In the genomic region with DNA sequence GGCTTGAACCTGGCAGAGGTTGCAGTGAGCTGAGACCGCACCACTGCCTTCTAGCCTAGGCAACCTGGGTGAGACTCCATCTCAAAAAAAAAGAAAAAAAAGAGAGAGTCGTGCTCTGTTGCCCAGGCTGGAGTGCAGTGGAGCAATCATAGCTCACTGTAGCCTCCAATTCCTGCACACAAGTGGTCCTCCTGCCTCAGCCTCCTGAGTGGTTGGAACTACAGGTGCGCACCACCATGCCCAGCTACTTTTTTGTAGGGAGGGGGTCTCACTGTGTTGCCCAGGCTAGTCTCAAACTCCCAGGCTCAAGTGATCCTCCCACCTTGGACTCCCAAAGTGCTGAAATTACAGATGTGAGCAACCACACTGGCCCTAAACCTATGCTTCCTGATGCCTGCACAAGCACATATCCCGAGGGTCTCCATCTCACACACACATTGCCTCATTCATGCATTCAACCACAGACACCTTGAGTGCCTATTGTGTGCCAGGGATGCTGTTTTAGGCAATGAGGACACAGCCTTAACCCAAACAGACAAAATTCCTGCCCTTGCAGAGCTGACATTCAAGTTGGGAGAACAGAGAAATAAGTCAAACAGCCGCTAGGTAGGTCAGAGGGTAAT, we compare ENCODE assay signal across 13 cellular contexts. TPM values are rescaled to one million over a fixed set of nuclear protein-coding genes. Genes with fewer than 3 reads are reported as not detected.
DNase-seq lines count a peak whose midpoint lies in the region; ATAC-seq and TF ChIP-seq lines count a peak whose summit lies in the region.
"Had no signal": no experiment of that assay in that cellular context is flagged by ENCODE, and none has a peak within 500 bp of the region (broad histone marks: within the 10 kb centered on the region; RNA-seq: fewer than 3 reads in every experiment).

No MANE protein-coding gene starts in this region.

- H3K27ac Mint-ChIP-seq in activated naive CD4-positive, alpha-beta T cell treated with anti-CD3 and anti-CD28 coated beads for 36 hours: peak overlapping the region; percentile 61
- H3K27ac Mint-ChIP-seq in activated T-helper 2 cell treated with anti-CD3 and anti-CD28 coated beads, Interferon-gamma antibody, Interleukin-2, Interleukin-4, amounts not matched to agents 10 μg/mL and 5 μg/mL and 100 μg/mL, durations not matched to agents 14 hours and 24 hours and 36 hours: peak overlapping the region; percentile 64
- peak overlapping the region; percentile 99 for H3K27ac Mint-ChIP-seq in stimulated activated memory B cell treated with anti-CD40 and anti-IgM and Interleukin-4, amounts not matched to agents 10 μg/mL and 1 μg/mL and 100 μg/mL, for 72 hours

- H3K27ac ChIP-seq in vagina: no peak overlapping the region
- H3K27ac ChIP-seq: WERI-Rb-1 had no signal

- no peaks in the 10 kb centered on the region for H3K9me3 ChIP-seq in vagina
- H3K9me3 ChIP-seq: transverse colon had no signal

- CTCF ChIA-PET in activated naive CD4-positive, alpha-beta T cell treated with anti-CD3 and anti-CD28 coated beads for 36 hours (lab: Charles Lee): interaction anchor here (0.5 to 2.1 kb wide), 7 partner anchors 8 to 240 kb away, joined by 3 to 11 read pairs (median 4); partner anchors contain the start of gene ICAM1

- intact Hi-C loops in activated naive CD4-positive, alpha-beta T cell treated with anti-CD3 and anti-CD28 coated beads for 36 hours (cut with micrococcal nuclease): loop anchor here (10.0 kb wide), 3 partner anchors 235 to 665 kb away; partner anchors contain the start of genes ICAM3, RAVER1 and ZNF266
- intact Hi-C loops in activated T-helper 2 cell treated with anti-CD3 and anti-CD28 coated beads, Interferon-gamma antibody, Interleukin-2, Interleukin-4, amounts not matched to agents 10 μg/mL and 5 μg/mL and 100 μg/mL, durations not matched to agents 14 hours and 24 hours and 36 hours (cut with micrococcal nuclease): no loop called here
- intact Hi-C loops in vagina (cut with DNase I): no loop called here

- H3K4me1 ChIP-seq in vagina: peaks cover 8% of the 10 kb centered on the region

- no peak for DNase-seq in activated naive CD4-positive, alpha-beta T cell treated with anti-CD3 and anti-CD28 coated beads for 36 hours
- no peak for DNase-seq in activated naive CD4-positive, alpha-beta T cell treated with anti-CD3 and anti-CD28 coated beads, Interleukin-2, amount 50 U/mL, for 16 hours
- no peak for DNase-seq in activated T-helper 2 cell treated with anti-CD3 and anti-CD28 coated beads, Interferon-gamma antibody, Interleukin-2, Interleukin-4, amounts not matched to agents 10 μg/mL and 5 μg/mL and 100 μg/mL, durations not matched to agents 14 hours and 24 hours and 36 hours (ENCODE audit: low spot score)
- no peak for DNase-seq in activated CD4-positive, CD25-positive, alpha-beta regulatory T cell treated with anti-CD3 and anti-CD28 coated beads, Interleukin-2, amount 50 U/mL, for 72 hours
- no peak for DNase-seq in vagina (ENCODE audit: extremely low spot score in 2 of 2)
- DNase-seq: hippocampal formation, Kasumi-1, NCI-H1694, transverse colon, WERI-Rb-1 had no signal

- no peak for TF ChIP-seq POLR2A in vagina (IDR thresholded peaks at IDR 0.05)

- no peaks in the 10 kb centered on the region for H3K27me3 ChIP-seq in vagina
- H3K27me3 ChIP-seq: transverse colon had no signal

- no peaks in the 10 kb centered on the region for H3K9me3 Mint-ChIP-seq in activated naive CD4-positive, alpha-beta T cell treated with anti-CD3 and anti-CD28 coated beads for 36 hours
- no peaks in the 10 kb centered on the region for H3K9me3 Mint-ChIP-seq in activated T-helper 2 cell treated with anti-CD3 and anti-CD28 coated beads, Interferon-gamma antibody, Interleukin-2, Interleukin-4, amounts not matched to agents 10 μg/mL and 5 μg/mL and 100 μg/mL, durations not matched to agents 14 hours and 24 hours and 36 hours
- no peaks in the 10 kb centered on the region for H3K9me3 Mint-ChIP-seq in stimulated activated memory B cell treated with anti-CD40 and anti-IgM and Interleukin-4, amounts not matched to agents 10 μg/mL and 1 μg/mL and 100 μg/mL, for 72 hours

- H3K27me3 Mint-ChIP-seq in activated naive CD4-positive, alpha-beta T cell treated with anti-CD3 and anti-CD28 coated beads for 36 hours (ENCODE audit: low read depth): no peaks in the 10 kb centered on the region
- H3K27me3 Mint-ChIP-seq in activated T-helper 2 cell treated with anti-CD3 and anti-CD28 coated beads, Interferon-gamma antibody, Interleukin-2, Interleukin-4, amounts not matched to agents 10 μg/mL and 5 μg/mL and 100 μg/mL, durations not matched to agents 14 hours and 24 hours and 36 hours (ENCODE audit: low read depth): no peaks in the 10 kb centered on the region
- H3K27me3 Mint-ChIP-seq in stimulated activated memory B cell treated with anti-CD40 and anti-IgM and Interleukin-4, amounts not matched to agents 10 μg/mL and 1 μg/mL and 100 μg/mL, for 72 hours: no peaks in the 10 kb centered on the region

- no peak overlapping the region for H3K4me3 Mint-ChIP-seq in activated naive CD4-positive, alpha-beta T cell treated with anti-CD3 and anti-CD28 coated beads for 36 hours
- H3K4me3 Mint-ChIP-seq in activated T-helper 2 cell treated with anti-CD3 and anti-CD28 coated beads, Interferon-gamma antibody, Interleukin-2, Interleukin-4, amounts not matched to agents 10 μg/mL and 5 μg/mL and 100 μg/mL, durations not matched to agents 14 hours and 24 hours and 36 hours (ENCODE audit: low read depth): no peak overlapping the region
- H3K4me3 Mint-ChIP-seq in stimulated activated memory B cell treated with anti-CD40 and anti-IgM and Interleukin-4, amounts not matched to agents 10 μg/mL and 1 μg/mL and 100 μg/mL, for 72 hours: peak overlapping the region; percentile 52

- no peak for TF ChIP-seq CTCF in vagina (IDR thresholded peaks at IDR 0.05)

- peaks cover 8% of the 10 kb centered on the region for H3K36me3 Mint-ChIP-seq in activated naive CD4-positive, alpha-beta T cell treated with anti-CD3 and anti-CD28 coated beads for 36 hours (ENCODE audit: low read depth)
- H3K36me3 Mint-ChIP-seq in activated T-helper 2 cell treated with anti-CD3 and anti-CD28 coated beads, Interferon-gamma antibody, Interleukin-2, Interleukin-4, amounts not matched to agents 10 μg/mL and 5 μg/mL and 100 μg/mL, durations not matched to agents 14 hours and 24 hours and 36 hours (ENCODE audit: low read depth): peaks cover 3% of the 10 kb centered on the region
- H3K36me3 Mint-ChIP-seq in stimulated activated memory B cell treated with anti-CD40 and anti-IgM and Interleukin-4, amounts not matched to agents 10 μg/mL and 1 μg/mL and 100 μg/mL, for 72 hours: peaks cover 5% of the 10 kb centered on the region

- no peaks in the 10 kb centered on the region for H3K36me3 ChIP-seq in vagina
- H3K36me3 ChIP-seq: transverse colon, WERI-Rb-1 had no signal

- no peak overlapping the region for H3K4me3 ChIP-seq in vagina
- H3K4me3 ChIP-seq: transverse colon had no signal

- peaks cover 49% of the 10 kb centered on the region for H3K4me1 Mint-ChIP-seq in activated naive CD4-positive, alpha-beta T cell treated with anti-CD3 and anti-CD28 coated beads for 36 hours (ENCODE audit: low read depth)
- H3K4me1 Mint-ChIP-seq in activated T-helper 2 cell treated with anti-CD3 and anti-CD28 coated beads, Interferon-gamma antibody, Interleukin-2, Interleukin-4, amounts not matched to agents 10 μg/mL and 5 μg/mL and 100 μg/mL, durations not matched to agents 14 hours and 24 hours and 36 hours (ENCODE audit: low read depth): peaks cover 38% of the 10 kb centered on the region
- H3K4me1 Mint-ChIP-seq in stimulated activated memory B cell treated with anti-CD40 and anti-IgM and Interleukin-4, amounts not matched to agents 10 μg/mL and 1 μg/mL and 100 μg/mL, for 72 hours: peaks cover 64% of the 10 kb centered on the region

- no peak for ATAC-seq in stimulated activated memory B cell treated with anti-CD40 and anti-IgM and Interleukin-4, amounts not matched to agents 10 μg/mL and 1 μg/mL and 100 μg/mL, for 72 hours
- ATAC-seq: left lobe of liver had no signal

RNA-seq across cellular contexts. Expression of gene ANGPTL6, which starts 2.2 kb away (rescaled TPM):
- 10 to 100 TPM; 18.6 to 20.7 TPM for total RNA-seq in activated naive CD4-positive, alpha-beta T cell treated with anti-CD3 and anti-CD28 coated beads for 36 hours
- 7.7 and 8.0 TPM in 2 replicates for total RNA-seq in activated T-helper 2 cell treated with anti-CD3 and anti-CD28 coated beads, Interferon-gamma antibody, Interleukin-2, Interleukin-4, amounts not matched to agents 10 μg/mL and 5 μg/mL and 100 μg/mL, durations not matched to agents 14 hours and 24 hours and 36 hours
- total RNA-seq in vagina: not detected
- total RNA-seq: NCI-H460 had no signal

RNA-seq across cellular contexts. Expression of gene PPAN, which starts 5.9 kb away (rescaled TPM):
- 10 to 100 TPM; 59.7 to 60.0 TPM for total RNA-seq in activated naive CD4-positive, alpha-beta T cell treated with anti-CD3 and anti-CD28 coated beads for 36 hours
- 160 and 162 TPM in 2 replicates for total RNA-seq in activated T-helper 2 cell treated with anti-CD3 and anti-CD28 coated beads, Interferon-gamma antibody, Interleukin-2, Interleukin-4, amounts not matched to agents 10 μg/mL and 5 μg/mL and 100 μg/mL, durations not matched to agents 14 hours and 24 hours and 36 hours
- total RNA-seq in vagina: 55.2 TPM

RNA-seq across cellular contexts. Expression of gene P2RY11, which starts 11.2 kb away (rescaled TPM):
- 10 to 100 TPM; 11.8 to 12.2 TPM for total RNA-seq in activated naive CD4-positive, alpha-beta T cell treated with anti-CD3 and anti-CD28 coated beads for 36 hours
- total RNA-seq in activated T-helper 2 cell treated with anti-CD3 and anti-CD28 coated beads, Interferon-gamma antibody, Interleukin-2, Interleukin-4, amounts not matched to agents 10 μg/mL and 5 μg/mL and 100 μg/mL, durations not matched to agents 14 hours and 24 hours and 36 hours: 41.8 and 46.5 TPM in 2 replicates
- 9.1 TPM for total RNA-seq in vagina

RNA-seq across cellular contexts. Expression of gene SHFL, which starts 14.2 kb away (rescaled TPM):
- 10 to 100 TPM; 28.3 to 31.9 TPM for total RNA-seq in activated naive CD4-positive, alpha-beta T cell treated with anti-CD3 and anti-CD28 coated beads for 36 hours
- 56.1 and 56.2 TPM in 2 replicates for total RNA-seq in activated T-helper 2 cell treated with anti-CD3 and anti-CD28 coated beads, Interferon-gamma antibody, Interleukin-2, Interleukin-4, amounts not matched to agents 10 μg/mL and 5 μg/mL and 100 μg/mL, durations not matched to agents 14 hours and 24 hours and 36 hours
- 46.9 TPM for total RNA-seq in vagina

RNA-seq across cellular contexts. Expression of gene EIF3G, which starts 19.4 kb away (rescaled TPM):
- total RNA-seq in activated naive CD4-positive, alpha-beta T cell treated with anti-CD3 and anti-CD28 coated beads for 36 hours: 100 to 1,000 TPM; 213 to 222 TPM
- total RNA-seq in activated T-helper 2 cell treated with anti-CD3 and anti-CD28 coated beads, Interferon-gamma antibody, Interleukin-2, Interleukin-4, amounts not matched to agents 10 μg/mL and 5 μg/mL and 100 μg/mL, durations not matched to agents 14 hours and 24 hours and 36 hours: 303 and 306 TPM in 2 replicates
- 249 TPM for total RNA-seq in vagina
